ENCODE assay signal across 1 cellular context in the genomic region with DNA sequence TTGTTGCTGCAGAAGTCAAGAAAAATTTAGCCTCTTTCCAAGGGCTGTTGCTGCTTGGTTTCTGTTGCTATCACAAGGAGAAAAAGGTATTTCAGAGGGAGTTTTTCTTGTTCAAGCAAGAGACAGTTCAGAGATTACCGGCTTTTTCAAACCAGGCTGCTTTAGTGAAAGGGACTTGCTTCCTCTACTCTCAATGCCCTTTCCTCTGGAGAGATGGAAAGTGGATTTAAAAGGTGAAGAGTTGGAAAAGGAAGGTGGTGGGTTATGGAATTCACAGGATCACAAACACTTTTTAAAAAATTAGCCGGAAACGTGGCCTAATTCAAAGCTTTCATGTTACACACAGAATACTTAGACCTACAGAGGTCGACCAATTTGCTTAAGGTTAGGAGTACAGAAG.
TF ChIP-seq lines count a peak whose summit lies in the region.

No MANE protein-coding gene starts in this region.

TF ChIP-seq in HCT116, 20 proteins besides CTCF, POLR2A, EP300 and RAD21:
- no peak for TF ChIP-seq SIN3A (IDR thresholded peaks at IDR 0.05; ENCODE audit: low read depth)
- TF ChIP-seq TCF7L2 (IDR thresholded peaks at IDR 0.05; ENCODE audit: borderline replicate concordance, extremely low read depth, insufficient read depth, insufficient read length), result no peak
- no peak for TF ChIP-seq JUND (IDR thresholded peaks at IDR 0.05)
- TF ChIP-seq CEBPB (IDR thresholded peaks at IDR 0.05; ENCODE audit: low read depth), result no peak
- no peak for TF ChIP-seq ZNF274 (IDR thresholded peaks at IDR 0.05; ENCODE audit: low read depth, low read length)
- TF ChIP-seq CBX3 (IDR thresholded peaks at IDR 0.05; ENCODE audit: low read depth), result no peak
- TF ChIP-seq, protein P1, sequence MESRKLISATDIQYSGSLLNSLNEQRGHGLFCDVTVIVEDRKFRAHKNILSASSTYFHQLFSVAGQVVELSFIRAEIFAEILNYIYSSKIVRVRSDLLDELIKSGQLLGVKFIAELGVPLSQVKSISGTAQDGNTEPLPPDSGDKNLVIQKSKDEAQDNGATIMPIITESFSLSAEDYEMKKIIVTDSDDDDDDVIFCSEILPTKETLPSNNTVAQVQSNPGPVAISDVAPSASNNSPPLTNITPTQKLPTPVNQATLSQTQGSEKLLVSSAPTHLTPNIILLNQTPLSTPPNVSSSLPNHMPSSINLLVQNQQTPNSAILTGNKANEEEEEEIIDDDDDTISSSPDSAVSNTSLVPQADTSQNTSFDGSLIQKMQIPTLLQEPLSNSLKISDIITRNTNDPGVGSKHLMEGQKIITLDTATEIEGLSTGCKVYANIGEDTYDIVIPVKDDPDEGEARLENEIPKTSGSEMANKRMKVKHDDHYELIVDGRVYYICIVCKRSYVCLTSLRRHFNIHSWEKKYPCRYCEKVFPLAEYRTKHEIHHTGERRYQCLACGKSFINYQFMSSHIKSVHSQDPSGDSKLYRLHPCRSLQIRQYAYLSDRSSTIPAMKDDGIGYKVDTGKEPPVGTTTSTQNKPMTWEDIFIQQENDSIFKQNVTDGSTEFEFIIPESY (IDR thresholded peaks at IDR 0.05; ENCODE audit: extremely low read depth, insufficient replicate concordance, low read length), result no peak
- no peak for TF ChIP-seq EZH2phosphoT487 (IDR thresholded peaks at IDR 0.05; ENCODE audit: borderline replicate concordance)
- no peak for TF ChIP-seq POLR2AphosphoS5 (IDR thresholded peaks at IDR 0.05; ENCODE audit: low read depth, low read length)
- no peak for TF ChIP-seq ELF1 (IDR thresholded peaks at IDR 0.05; ENCODE audit: borderline replicate concordance, low read depth)
- TF ChIP-seq SRF (IDR thresholded peaks at IDR 0.05; ENCODE audit: low read depth), result no peak
- no peak for TF ChIP-seq SP1 (IDR thresholded peaks at IDR 0.05; ENCODE audit: low read depth)
- no peak for TF ChIP-seq ZFX (IDR thresholded peaks at IDR 0.05)
- TF ChIP-seq YY1 (IDR thresholded peaks at IDR 0.05; ENCODE audit: extremely low read depth, insufficient replicate concordance, low read depth, low read length), result no peak
- TF ChIP-seq, protein P2, sequence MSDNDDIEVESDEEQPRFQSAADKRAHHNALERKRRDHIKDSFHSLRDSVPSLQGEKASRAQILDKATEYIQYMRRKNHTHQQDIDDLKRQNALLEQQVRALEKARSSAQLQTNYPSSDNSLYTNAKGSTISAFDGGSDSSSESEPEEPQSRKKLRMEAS (IDR thresholded peaks at IDR 0.05), result no peak
- TF ChIP-seq, protein P3, sequence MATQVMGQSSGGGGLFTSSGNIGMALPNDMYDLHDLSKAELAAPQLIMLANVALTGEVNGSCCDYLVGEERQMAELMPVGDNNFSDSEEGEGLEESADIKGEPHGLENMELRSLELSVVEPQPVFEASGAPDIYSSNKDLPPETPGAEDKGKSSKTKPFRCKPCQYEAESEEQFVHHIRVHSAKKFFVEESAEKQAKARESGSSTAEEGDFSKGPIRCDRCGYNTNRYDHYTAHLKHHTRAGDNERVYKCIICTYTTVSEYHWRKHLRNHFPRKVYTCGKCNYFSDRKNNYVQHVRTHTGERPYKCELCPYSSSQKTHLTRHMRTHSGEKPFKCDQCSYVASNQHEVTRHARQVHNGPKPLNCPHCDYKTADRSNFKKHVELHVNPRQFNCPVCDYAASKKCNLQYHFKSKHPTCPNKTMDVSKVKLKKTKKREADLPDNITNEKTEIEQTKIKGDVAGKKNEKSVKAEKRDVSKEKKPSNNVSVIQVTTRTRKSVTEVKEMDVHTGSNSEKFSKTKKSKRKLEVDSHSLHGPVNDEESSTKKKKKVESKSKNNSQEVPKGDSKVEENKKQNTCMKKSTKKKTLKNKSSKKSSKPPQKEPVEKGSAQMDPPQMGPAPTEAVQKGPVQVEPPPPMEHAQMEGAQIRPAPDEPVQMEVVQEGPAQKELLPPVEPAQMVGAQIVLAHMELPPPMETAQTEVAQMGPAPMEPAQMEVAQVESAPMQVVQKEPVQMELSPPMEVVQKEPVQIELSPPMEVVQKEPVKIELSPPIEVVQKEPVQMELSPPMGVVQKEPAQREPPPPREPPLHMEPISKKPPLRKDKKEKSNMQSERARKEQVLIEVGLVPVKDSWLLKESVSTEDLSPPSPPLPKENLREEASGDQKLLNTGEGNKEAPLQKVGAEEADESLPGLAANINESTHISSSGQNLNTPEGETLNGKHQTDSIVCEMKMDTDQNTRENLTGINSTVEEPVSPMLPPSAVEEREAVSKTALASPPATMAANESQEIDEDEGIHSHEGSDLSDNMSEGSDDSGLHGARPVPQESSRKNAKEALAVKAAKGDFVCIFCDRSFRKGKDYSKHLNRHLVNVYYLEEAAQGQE (IDR thresholded peaks at IDR 0.05; ENCODE audit: low read depth), result no peak
- TF ChIP-seq FOSL1 (IDR thresholded peaks at IDR 0.05; ENCODE audit: low read depth), result no peak
- TF ChIP-seq, protein P4, sequence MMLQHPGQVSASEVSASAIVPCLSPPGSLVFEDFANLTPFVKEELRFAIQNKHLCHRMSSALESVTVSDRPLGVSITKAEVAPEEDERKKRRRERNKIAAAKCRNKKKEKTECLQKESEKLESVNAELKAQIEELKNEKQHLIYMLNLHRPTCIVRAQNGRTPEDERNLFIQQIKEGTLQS (IDR thresholded peaks at IDR 0.05), result no peak
- no peak for TF ChIP-seq EGR1 (IDR thresholded peaks at IDR 0.05; ENCODE audit: low read depth)
- TF ChIP-seq EZH2 (IDR thresholded peaks at IDR 0.05), result no peak
